In genomic region chr11:72189448-72190250, GRCh38 we compare ENCODE assay signal across 14 cellular contexts. TPM values are rescaled to one million over a fixed set of nuclear protein-coding genes. Genes with fewer than 3 reads are reported as not detected.
DNase-seq lines count a peak whose midpoint lies in the region; ATAC-seq lines count a peak whose summit lies in the region.
"Had no signal": no experiment of that assay in that cellular context is flagged by ENCODE, and none has a peak within 500 bp of the region (broad histone marks: within the 10 kb centered on the region; RNA-seq: fewer than 3 reads in every experiment).

No MANE protein-coding gene starts in this region.

- ATAC-seq in HG03378 (IDR thresholded peaks at IDR 0.05; ENCODE audit: unreplicated experiment) (no peak), HG03039 (IDR thresholded peaks at IDR 0.05; ENCODE audit: unreplicated experiment) (no peak)
- ATAC-seq: activated CD8-positive, alpha-beta T cell treated with anti-CD3 and anti-CD28 coated beads, Interleukin-2, amount 10 ng/mL, durations not matched to agents 7 days and 5 days; T-helper 17 cell had no signal

- peak; percentile 89 for DNase-seq in NCI-H2107 treated with DMSO at 0.1 percent for 48 hours (lab: John Stamatoyannopoulos, UW; ENCODE audit: unreplicated experiment)
- DNase-seq in NCI-H2107 (lab: John Stamatoyannopoulos, UW), result no peak
- DNase-seq in SK-N-DZ (ENCODE audit: low spot score), result peak; percentile 62
- peak; percentile 66 for DNase-seq in iPS-NIHi11 (ENCODE audit: low spot score)
- DNase-seq in stromal cell of bone marrow (ENCODE audit: low read depth), result peak; percentile 7
- DNase-seq in effector CD4-positive, alpha-beta T cell, result no peak
- DNase-seq: 8988T; activated CD8-positive, alpha-beta T cell treated with anti-CD3 and anti-CD28 coated beads, Interleukin-2, amount 10 ng/mL, durations not matched to agents 7 days and 5 days; activated naive CD4-positive, alpha-beta T cell; OCI-M1; stimulated activated CD4-positive, alpha-beta T cell treated with anti-CD3 and anti-CD28 coated beads, Interleukin-4, amount 100 ng/mL, for 4 hours; T-helper 17 cell had no signal

RNA-seq across cellular contexts. Expression of gene FOLR1, which starts 2.3 kb away (rescaled TPM):
- 0.51 and 1.5 TPM in 2 replicates for polyA plus RNA-seq in SK-N-DZ (2014; cell fraction: cytosol; rRNA removed)
- polyA plus RNA-seq in SK-N-DZ (2014; cell fraction: nucleus; rRNA removed), result 0.45 and 1.6 TPM in 2 replicates

RNA-seq across cellular contexts. Expression of gene FOLR2, which starts 26.9 kb away (rescaled TPM):
- not detected in 2 replicates for polyA plus RNA-seq in SK-N-DZ (2014; cell fraction: cytosol; rRNA removed)
- polyA plus RNA-seq in SK-N-DZ (2014; cell fraction: nucleus; rRNA removed), result not detected in 2 replicates

RNA-seq across cellular contexts. Expression of gene INPPL1, which starts 34.9 kb away (rescaled TPM):
- polyA plus RNA-seq in SK-N-DZ (2014; cell fraction: cytosol; rRNA removed), result 17.5 and 22.8 TPM in 2 replicates
- 91.0 and 116 TPM in 2 replicates for polyA plus RNA-seq in SK-N-DZ (2014; cell fraction: nucleus; rRNA removed)

RNA-seq across cellular contexts. Expression of gene FOLR3, which starts 54.1 kb away (rescaled TPM):
- polyA plus RNA-seq in SK-N-DZ (2014; cell fraction: cytosol; rRNA removed), result not detected in 2 replicates
- not detected in 2 replicates for polyA plus RNA-seq in SK-N-DZ (2014; cell fraction: nucleus; rRNA removed)

RNA-seq across cellular contexts. Expression of gene PHOX2A, which starts 54.3 kb away (rescaled TPM):
- 477 and 500 TPM in 2 replicates for polyA plus RNA-seq in SK-N-DZ (2014; cell fraction: cytosol; rRNA removed)
- 496 and 514 TPM in 2 replicates for polyA plus RNA-seq in SK-N-DZ (2014; cell fraction: nucleus; rRNA removed)

Comparison
In these comparisons a context has a peak if more than half of its experiments do, and no peak if none do; other contexts are left out.
1. DNase-seq: peak in NCI-H2107 treated with DMSO at 0.1 percent for 48 hours (single experiment), SK-N-DZ (single experiment), iPS-NIHi11 (single experiment) and stromal cell of bone marrow (single experiment); none in NCI-H2107 (single experiment) and effector CD4-positive, alpha-beta T cell (single experiment).